18 cellular contexts compared by ENCODE assay signal in genomic region chr5:157295247-157295646, GRCh38. TPM values are rescaled to one million over a fixed set of nuclear protein-coding genes. Genes with fewer than 3 reads are reported as not detected.
A peak's percentile ranks its signal among the peaks of the same experiment; 100 is the strongest.
DNase-seq lines count a peak whose midpoint lies in the region; ATAC-seq and TF ChIP-seq lines count a peak whose summit lies in the region.
"Had no signal": no experiment of that assay in that cellular context is flagged by ENCODE, and none has a peak within 500 bp of the region (broad histone marks: within the 10 kb centered on the region; RNA-seq: fewer than 3 reads in every experiment).

No MANE protein-coding gene starts in this region.

- peak overlapping the region in 1 of 8 donors; percentile 2 for H3K4me3 Mint-ChIP-seq in CD4-positive, alpha-beta memory T cell
- peak overlapping the region in 3 of 4 donors; percentile 3 to 55 (median 34) for H3K4me3 Mint-ChIP-seq in IgD-negative memory B cell
- no peak overlapping the region for H3K4me3 Mint-ChIP-seq in endodermal cell
- H3K4me3 Mint-ChIP-seq: type B pancreatic cell had no signal

- peak in 4 of 5 donors; percentile 30 to 59 (median 45) for DNase-seq in CD4-positive, alpha-beta memory T cell
- DNase-seq in NCI-H748 (lab: John Stamatoyannopoulos, UW; ENCODE audit: unreplicated experiment) (peak; percentile 94), endodermal cell (no peak), kidney glomerular epithelial cell (lab: John Stamatoyannopoulos, UW) (no peak)
- no peak for DNase-seq in effector memory CD4-positive, alpha-beta T cell
- DNase-seq: adrenal gland; AML-193; cerebellar nuclear complex; left cardiac atrium; NCI-H524 treated with DMSO at 0.1 percent for 48 hours; stimulated activated CD4-positive, alpha-beta T cell treated with anti-CD3 and anti-CD28 coated beads, Interleukin-1b, Interleukin-23, amount 100 ng/mL, for 48 hours; stimulated activated CD8-positive, alpha-beta memory T cell treated with anti-CD3 and anti-CD28 coated beads, Interleukin-4, amount 100 ng/mL, for 48 hours had no signal

- TF ChIP-seq CTCF in endodermal cell (conservative IDR thresholded peaks at IDR 0.05) = no peak

- H3K27ac Mint-ChIP-seq in CD4-positive, alpha-beta memory T cell = peak overlapping the region; percentile 52 to 95 (median 87)
- H3K27ac Mint-ChIP-seq in IgD-negative memory B cell (peak overlapping the region; percentile 73 to 87 (median 85)), endodermal cell (no peak overlapping the region)
- H3K27ac Mint-ChIP-seq: type B pancreatic cell had no signal

- POLR2A ChIA-PET in CD4-positive, alpha-beta memory T cell (lab: Charles Lee; ENCODE audit: partially characterized antibody) = interaction anchor here (0.7 to 3.9 kb wide), 4 partner anchors 12 to 153 kb away, joined by 3 to 17 read pairs (median 4); partner anchors contain the start of gene MED7

- peaks cover 69 to 83% of the 10 kb centered on the region in 2 donors for H3K36me3 Mint-ChIP-seq in CD4-positive, alpha-beta memory T cell
- H3K36me3 Mint-ChIP-seq in IgD-negative memory B cell (peaks cover 21% of the 10 kb centered on the region), endodermal cell (ENCODE audit: low read depth) (peaks cover 3% of the 10 kb centered on the region)

- no peaks in the 10 kb centered on the region for H3K9me3 Mint-ChIP-seq in CD4-positive, alpha-beta memory T cell
- H3K9me3 Mint-ChIP-seq in IgD-negative memory B cell (peaks cover 0 to 2% (median 2%) of the 10 kb centered on the region in 3 donors), endodermal cell (no peaks in the 10 kb centered on the region)
- H3K9me3 Mint-ChIP-seq: type B pancreatic cell had no signal

- ATAC-seq in HG03175 (IDR thresholded peaks at IDR 0.05; ENCODE audit: unreplicated experiment) (no peak), GM19035 (IDR thresholded peaks at IDR 0.05; ENCODE audit: unreplicated experiment) (no peak)
- ATAC-seq: left cardiac atrium had no signal

- no peak overlapping the region for H3K4me3 ChIP-seq in CD4-positive, alpha-beta memory T cell (ENCODE audit: low read length in 2 of 2)
- H3K4me3 ChIP-seq in effector memory CD4-positive, alpha-beta T cell (ENCODE audit: insufficient read depth, low read depth, low read length, poor library complexity, severe bottlenecking) = no peak overlapping the region
- H3K4me3 ChIP-seq in endodermal cell (ENCODE audit: low read length) = no peak overlapping the region
- H3K4me3 ChIP-seq: adrenal gland had no signal

- peaks cover 22 to 53% (median 37%) of the 10 kb centered on the region in 4 donors for H3K4me1 Mint-ChIP-seq in CD4-positive, alpha-beta memory T cell
- H3K4me1 Mint-ChIP-seq in IgD-negative memory B cell (peaks cover 16 to 34% (median 25%) of the 10 kb centered on the region in 3 donors), endodermal cell (no peaks in the 10 kb centered on the region)

- H3K9ac ChIP-seq in endodermal cell (ENCODE audit: extremely low read depth, low read length, poor library complexity, severe bottlenecking) = no peak overlapping the region

- peaks cover 25% of the 10 kb centered on the region for H3K4me1 ChIP-seq in CD4-positive, alpha-beta memory T cell (ENCODE audit: insufficient read depth, low read length)
- peaks cover 6% of the 10 kb centered on the region for H3K4me1 ChIP-seq in effector memory CD4-positive, alpha-beta T cell (ENCODE audit: control insufficient read depth, insufficient read depth, low read length, poor library complexity, severe bottlenecking)
- H3K4me1 ChIP-seq in endodermal cell (ENCODE audit: control insufficient read depth, insufficient read depth, low read length) = no peaks in the 10 kb centered on the region

- peaks cover 81% of the 10 kb centered on the region for H3K36me3 ChIP-seq in CD4-positive, alpha-beta memory T cell (ENCODE audit: insufficient read depth, low read length)
- H3K36me3 ChIP-seq in effector memory CD4-positive, alpha-beta T cell (ENCODE audit: control insufficient read depth, insufficient read depth, low read length) = peaks cover 84% of the 10 kb centered on the region
- peaks cover 9% of the 10 kb centered on the region for H3K36me3 ChIP-seq in endodermal cell (ENCODE audit: control insufficient read depth, insufficient read depth, low read length)
- H3K36me3 ChIP-seq: adrenal gland had no signal

- H3K9me3 ChIP-seq in CD4-positive, alpha-beta memory T cell (ENCODE audit: control insufficient read depth in 1 of 2, low read length in 2 of 2) = no peaks in the 10 kb centered on the region
- no peaks in the 10 kb centered on the region for H3K9me3 ChIP-seq in effector memory CD4-positive, alpha-beta T cell (ENCODE audit: control insufficient read depth, low read length)
- H3K9me3 ChIP-seq in endodermal cell (ENCODE audit: control insufficient read depth, low read length) = no peaks in the 10 kb centered on the region
- H3K9me3 ChIP-seq: adrenal gland had no signal

- intact Hi-C loops in CD4-positive, alpha-beta memory T cell (cut with micrococcal nuclease) = loop anchor here (2.0 kb wide), 1 partner anchor 18 kb away; no protein-coding TSS in a partner anchor

- CTCF ChIA-PET in CD4-positive, alpha-beta memory T cell (lab: Charles Lee; ENCODE audit: partially characterized antibody) = interaction anchor here (0.6 to 2.6 kb wide), 9 partner anchors 8 to 152 kb away, joined by 3 to 14 read pairs (median 5); partner anchors contain the start of gene MED7

- H3K27me3 ChIP-seq in CD4-positive, alpha-beta memory T cell (ENCODE audit: insufficient read depth, low read length) = no peaks in the 10 kb centered on the region
- no peaks in the 10 kb centered on the region for H3K27me3 ChIP-seq in effector memory CD4-positive, alpha-beta T cell (replicated peaks; ENCODE audit: control insufficient read depth, insufficient read depth, low read length, poor library complexity, severe bottlenecking)
- no peaks in the 10 kb centered on the region for H3K27me3 ChIP-seq in endodermal cell (ENCODE audit: control insufficient read depth, insufficient read depth, low read length, poor library complexity, severe bottlenecking)
- H3K27me3 ChIP-seq: adrenal gland had no signal

- WGBS in endodermal cell (ENCODE audit: insufficient coverage in 1 of 2, insufficient read length in 1 of 2), 2 experiments = 94 to 100% methylated on average over 1 of the region's 1 CpG

- H3K27ac ChIP-seq in CD4-positive, alpha-beta memory T cell (ENCODE audit: low read depth, low read length) = no peak overlapping the region
- peak overlapping the region; percentile 51 for H3K27ac ChIP-seq in effector memory CD4-positive, alpha-beta T cell (ENCODE audit: insufficient read depth, low read length, poor library complexity, severe bottlenecking)
- H3K27ac ChIP-seq in endodermal cell (ENCODE audit: low read depth, low read length) = no peak overlapping the region
- H3K27ac ChIP-seq: adrenal gland, epithelial cell of prostate, RWPE1 had no signal

- H3K27me3 Mint-ChIP-seq in CD4-positive, alpha-beta memory T cell = no peaks in the 10 kb centered on the region
- no peaks in the 10 kb centered on the region for H3K27me3 Mint-ChIP-seq in IgD-negative memory B cell
- H3K27me3 Mint-ChIP-seq in endodermal cell (ENCODE audit: insufficient read depth) = no peaks in the 10 kb centered on the region
- H3K27me3 Mint-ChIP-seq: type B pancreatic cell had no signal

RNA-seq across cellular contexts. Expression of gene CYFIP2, which starts 29.3 kb away (rescaled TPM):
- total RNA-seq in CD4-positive, alpha-beta memory T cell = 100 to 1,000 TPM; 317 to 325 TPM
- polyA plus RNA-seq in CD4-positive, alpha-beta memory T cell = 100 to 1,000 TPM; 432 to 516 TPM
- polyA plus RNA-seq in IgD-negative memory B cell = 366 TPM
- 10 to 100 TPM; 29.3 to 33.4 TPM for total RNA-seq in endodermal cell
- 66.8 TPM for polyA plus RNA-seq in endodermal cell (2013, experiment 1 of 2)
- polyA plus RNA-seq in endodermal cell (2013, experiment 2 of 2) = 55.2 TPM

Comparison
In these comparisons a context has a peak if more than half of its experiments do, and no peak if none do; other contexts are left out.
1. DNase-seq: peak in CD4-positive, alpha-beta memory T cell (4 of 5) and NCI-H748 (single experiment); none in effector memory CD4-positive, alpha-beta T cell (0 of 3), endodermal cell (single experiment) and kidney glomerular epithelial cell (single experiment).
2. RNA of gene CYFIP2, which starts 29.3 kb away (total RNA-seq): 317 to 325 TPM in CD4-positive, alpha-beta memory T cell; 29.3 to 33.4 TPM in endodermal cell; every median in the first group is over 4 times any median in the second.